8 cellular contexts compared by ENCODE assay signal in genomic region chr18:67359868-67360838, GRCh38.
A peak's percentile ranks its signal among the peaks of the same experiment; 100 is the strongest.
DNase-seq lines count a peak whose midpoint lies in the region; ATAC-seq and TF ChIP-seq lines count a peak whose summit lies in the region.

No MANE protein-coding gene starts in this region.

- no peaks in the 10 kb centered on the region for H3K27me3 ChIP-seq in lower lobe of right lung (ENCODE audit: low read depth)
- H3K27me3 ChIP-seq in thoracic aorta (replicated peaks; ENCODE audit: insufficient read depth): no peaks in the 10 kb centered on the region
- H3K27me3 ChIP-seq in naive thymus-derived CD4-positive, alpha-beta T cell (ENCODE audit: control insufficient read depth in 2 of 2, insufficient read depth in 2 of 2, low read length in 2 of 2): no peaks in the 10 kb centered on the region

- intact Hi-C loops in MCF 10A (cut with micrococcal nuclease): no loop called here
- intact Hi-C loops in lower lobe of right lung (cut with DNase I): no loop called here
- intact Hi-C loops in naive thymus-derived CD4-positive, alpha-beta T cell (cut with micrococcal nuclease): loop anchor here in 1 of 2 donors (10.0 kb wide), 1 partner anchor 65 kb away; no protein-coding TSS in a partner anchor

- H3K4me3 ChIP-seq in NB4 (ENCODE audit: low read depth, low read length) (no peak overlapping the region), lower lobe of right lung (peak overlapping the region; percentile 25), thoracic aorta (peak overlapping the region; percentile 70)
- H3K4me3 ChIP-seq in naive thymus-derived CD4-positive, alpha-beta T cell (ENCODE audit: low read length): no peak overlapping the region

- TF ChIP-seq CTCF in NB4 (IDR thresholded peaks at IDR 0.05; ENCODE audit: low read depth, low read length) (no peak), MCF 10A (IDR thresholded peaks at IDR 0.05; ENCODE audit: unreplicated experiment) (no peak), lower lobe of right lung (IDR thresholded peaks at IDR 0.05) (no peak), thoracic aorta (IDR thresholded peaks at IDR 0.05) (no peak)

- H3K27ac Mint-ChIP-seq in MCF 10A (ENCODE audit: low read depth, unreplicated experiment): peak overlapping the region; percentile 94
- no peak overlapping the region for H3K27ac Mint-ChIP-seq in naive thymus-derived CD4-positive, alpha-beta T cell

- no peak for TF ChIP-seq POLR2A in NB4 (IDR thresholded peaks at IDR 0.05; ENCODE audit: extremely low read depth, insufficient read length)

- POLR2A ChIA-PET in MCF 10A (lab: Yijun Ruan, JAX): interaction anchor here (0.6 kb wide), 1 partner anchor 41 kb away, joined by 3 read pairs; no protein-coding TSS in a partner anchor
- POLR2A ChIA-PET in naive thymus-derived CD4-positive, alpha-beta T cell (lab: Charles Lee): no interaction called here

- no peaks in the 10 kb centered on the region for H3K36me3 Mint-ChIP-seq in MCF 10A (ENCODE audit: insufficient read depth, unreplicated experiment)
- H3K36me3 Mint-ChIP-seq in naive thymus-derived CD4-positive, alpha-beta T cell: peaks cover 0 to 4% (median 0%) of the 10 kb centered on the region in 5 donors

- no TSS peak for BruUV-seq in MCF 10A (replicated peaks; lab: Mats Ljungman, UMichigan)

- H3K4me1 ChIP-seq in lower lobe of right lung (no peaks in the 10 kb centered on the region), thoracic aorta (ENCODE audit: control insufficient read depth in 1 of 2, low read depth in 2 of 2) (peaks cover 13 to 15% of the 10 kb centered on the region in 2 donors)
- no peaks in the 10 kb centered on the region for H3K4me1 ChIP-seq in naive thymus-derived CD4-positive, alpha-beta T cell (ENCODE audit: control insufficient read depth in 2 of 2, insufficient read depth in 2 of 2, low read length in 2 of 2)

- no peaks in the 10 kb centered on the region for H3K27me3 Mint-ChIP-seq in MCF 10A (ENCODE audit: insufficient read depth, unreplicated experiment)
- peaks cover 0 to 3% (median 0%) of the 10 kb centered on the region in 5 donors for H3K27me3 Mint-ChIP-seq in naive thymus-derived CD4-positive, alpha-beta T cell

- DNase-seq in HCEC 1CT (peak; percentile 94), NB4 (ENCODE audit: low read depth) (peak; percentile 4), MCF 10A (ENCODE audit: unreplicated experiment) (peak; percentile 90), lower lobe of right lung (no peak), thoracic aorta (ENCODE audit: low spot score) (peak; percentile 43), KG1 (lab: John Stamatoyannopoulos, UW) (no peak)
- no peak for DNase-seq in naive thymus-derived CD4-positive, alpha-beta T cell

- H3K9me3 ChIP-seq in lower lobe of right lung: no peaks in the 10 kb centered on the region
- no peaks in the 10 kb centered on the region for H3K9me3 ChIP-seq in thoracic aorta
- no peaks in the 10 kb centered on the region for H3K9me3 ChIP-seq in naive thymus-derived CD4-positive, alpha-beta T cell (ENCODE audit: control insufficient read depth in 2 of 3, low read length in 3 of 3)

- H3K36me3 ChIP-seq in lower lobe of right lung (no peaks in the 10 kb centered on the region), thoracic aorta (no peaks in the 10 kb centered on the region)
- no peaks in the 10 kb centered on the region for H3K36me3 ChIP-seq in naive thymus-derived CD4-positive, alpha-beta T cell (ENCODE audit: control insufficient read depth in 2 of 3, insufficient read depth in 3 of 3, low read length in 3 of 3)

- peak overlapping the region; percentile 68 for H3K4me3 Mint-ChIP-seq in MCF 10A (ENCODE audit: unreplicated experiment)
- no peak overlapping the region for H3K4me3 Mint-ChIP-seq in naive thymus-derived CD4-positive, alpha-beta T cell

- ATAC-seq in GM18499 (IDR thresholded peaks at IDR 0.05; ENCODE audit: insufficient read depth, unreplicated experiment): peak; percentile 84
- peak; percentile 53 to 69 for ATAC-seq in lower lobe of right lung
- ATAC-seq in thoracic aorta (ENCODE audit: insufficient number of reproducible peaks, low FRiP score, low read depth): peak; percentile 100
- no peak for ATAC-seq in naive thymus-derived CD4-positive, alpha-beta T cell

- H3K9me3 Mint-ChIP-seq in MCF 10A (ENCODE audit: unreplicated experiment): no peaks in the 10 kb centered on the region
- H3K9me3 Mint-ChIP-seq in naive thymus-derived CD4-positive, alpha-beta T cell: peaks cover 0 to 5% (median 0%) of the 10 kb centered on the region in 11 donors

- H3K27ac ChIP-seq in lower lobe of right lung (no peak overlapping the region), thoracic aorta (peak overlapping the region; percentile 84 to 89)
- H3K27ac ChIP-seq in naive thymus-derived CD4-positive, alpha-beta T cell (ENCODE audit: low read depth, low read length): no peak overlapping the region

- H3K4me1 Mint-ChIP-seq in MCF 10A (ENCODE audit: insufficient read depth, unreplicated experiment): peaks cover 16% of the 10 kb centered on the region
- H3K4me1 Mint-ChIP-seq in naive thymus-derived CD4-positive, alpha-beta T cell: peaks cover 0 to 11% (median 0%) of the 10 kb centered on the region in 7 donors

- CTCF ChIA-PET in MCF 10A (lab: Yijun Ruan, JAX): interaction anchor here (0.6 to 0.8 kb wide), 2 partner anchors 22 to 80 kb away, joined by 3 to 4 read pairs; no protein-coding TSS in a partner anchor
- CTCF ChIA-PET in naive thymus-derived CD4-positive, alpha-beta T cell (lab: Charles Lee): no interaction called here

Comparison
In these comparisons a context has a peak if more than half of its experiments do, and no peak if none do; other contexts are left out.
1. DNase-seq: peak in HCEC 1CT (single experiment), NB4 (single experiment), MCF 10A (single experiment) and thoracic aorta (single experiment); none in lower lobe of right lung (single experiment), naive thymus-derived CD4-positive, alpha-beta T cell (0 of 9) and KG1 (single experiment).
2. H3K4me3 ChIP-seq: peak in lower lobe of right lung (single experiment) and thoracic aorta (single experiment); none in NB4 (single experiment) and naive thymus-derived CD4-positive, alpha-beta T cell (single experiment).
3. H3K27ac ChIP-seq: peak in thoracic aorta (2 of 2); none in lower lobe of right lung (single experiment) and naive thymus-derived CD4-positive, alpha-beta T cell (single experiment).